Comparison of ENCODE assay signal across 9 cellular contexts in genomic region chr3:196316781-196317398, GRCh38. TPM values are rescaled to one million over a fixed set of nuclear protein-coding genes. Genes with fewer than 3 reads are reported as not detected.
DNase-seq lines count a peak whose midpoint lies in the region; ATAC-seq and TF ChIP-seq lines count a peak whose summit lies in the region.
"Not testable (repeated sequence)": the region's sequence is repeated elsewhere in the genome, so short reads cannot be mapped to it uniquely, and the experiment has no call there.
"Had no signal": no experiment of that assay in that cellular context is flagged by ENCODE, and none has a peak within 500 bp of the region (broad histone marks: within the 10 kb centered on the region; RNA-seq: fewer than 3 reads in every experiment).

No MANE protein-coding gene starts in this region.

- not testable (repeated sequence) for H4K8ac ChIP-seq in neuronal stem cell (ENCODE audit: low read depth, low read length)

- H3K36me3 Mint-ChIP-seq in Caco-2 (ENCODE audit: insufficient read depth, unreplicated experiment); activated B cell treated with CpG ODN at 0.5 μM for 24 hours (ENCODE audit: low read depth): not testable (repeated sequence)

- not testable (repeated sequence) for H3K18ac ChIP-seq in neuronal stem cell (ENCODE audit: low read length)

- BruUV-seq in Caco-2 (replicated peaks; lab: Mats Ljungman, UMichigan) = not testable (repeated sequence)

- not testable (repeated sequence) for H3K36me3 ChIP-seq in Caco-2 (ENCODE audit: control insufficient read depth, insufficient read depth, low read length); kidney epithelial cell (ENCODE audit: control insufficient read depth, insufficient read depth, low read length)
- peaks cover 16% of the 10 kb centered on the region for H3K36me3 ChIP-seq in KOPT-K1 (ENCODE audit: insufficient read depth, low read length)
- H3K36me3 ChIP-seq in neuronal stem cell (replicated peaks in 1 of 2; ENCODE audit: control insufficient read depth in 2 of 2, insufficient read depth in 2 of 2, low read length in 2 of 2) = peaks cover 5 to 30% of the 10 kb centered on the region in 2 donors

- intact Hi-C loops in Caco-2 (cut with micrococcal nuclease; ENCODE audit: unreplicated experiment) = not testable (repeated sequence)
- intact Hi-C loops in activated B cell treated with CpG ODN at 0.5 μM for 24 hours (cut with micrococcal nuclease) = loop anchor here (1.0 kb wide), 1 partner anchor 25 kb away; no protein-coding TSS in a partner anchor

- ATAC-seq in activated B cell treated with CpG ODN at 0.5 μM for 24 hours (ENCODE audit: low read depth) = not testable (repeated sequence)

- not testable (repeated sequence) for H2BK120ac ChIP-seq in neuronal stem cell (ENCODE audit: low read depth, low read length)

- H3K4me2 ChIP-seq in neuronal stem cell (ENCODE audit: insufficient read depth, low read length, poor library complexity, severe bottlenecking) = not testable (repeated sequence)

- H3K27ac ChIP-seq in KOPT-K1 (ENCODE audit: low read depth, low read length, poor library complexity, severe bottlenecking) = peak overlapping the region; percentile 85
- H3K27ac ChIP-seq in neuronal stem cell (replicated peaks; ENCODE audit: low read length) = not testable (repeated sequence)

- not testable (repeated sequence) for DNase-seq in Caco-2; activated B cell treated with CpG ODN at 0.5 μM for 24 hours; kidney epithelial cell (ENCODE audit: low read depth); neuronal stem cell (ENCODE audit: low spot score)
- DNase-seq in amniotic epithelial cell (ENCODE audit: low read depth) (peak; percentile 40), epithelial cell of esophagus (ENCODE audit: low read depth) (peak; percentile 31)

- H2AFZ ChIP-seq in neuronal stem cell (ENCODE audit: low read length) = not testable (repeated sequence)

- H2AK5ac ChIP-seq in neuronal stem cell (ENCODE audit: low read depth, low read length) = not testable (repeated sequence)

- H3K4me3 ChIP-seq in Caco-2 (ENCODE audit: low read depth, low read length) (0 out of 2 replicates have a peak overlapping the region, but pooled peaks have one; percentile 4), epithelial cell of esophagus (ENCODE audit: low read length) (peak overlapping the region; percentile 18), kidney epithelial cell (ENCODE audit: low read depth, low read length) (peak overlapping the region; percentile 18), neuronal stem cell (ENCODE audit: low read length in 2 of 2) (peak overlapping the region in 1 of 2 donors; percentile 33)

- H3K27me3 ChIP-seq in Caco-2 (replicated peaks; ENCODE audit: control insufficient read depth, insufficient read depth, low read length); kidney epithelial cell (ENCODE audit: control insufficient read depth, insufficient read depth, low read length); neuronal stem cell (ENCODE audit: control insufficient read depth in 3 of 3, insufficient read depth in 3 of 3, low read depth in 1 of 3, low read length in 3 of 3): not testable (repeated sequence)

- H3K9ac ChIP-seq in neuronal stem cell (ENCODE audit: low read depth, low read length, poor library complexity) = peak overlapping the region; percentile 44

- H3K27me3 Mint-ChIP-seq in Caco-2 (ENCODE audit: insufficient read depth, unreplicated experiment); activated B cell treated with CpG ODN at 0.5 μM for 24 hours: not testable (repeated sequence)

- H4K91ac ChIP-seq in neuronal stem cell (ENCODE audit: low read depth, low read length, poor library complexity) = not testable (repeated sequence)

- H3K4me1 Mint-ChIP-seq in Caco-2 (ENCODE audit: low read depth, unreplicated experiment); activated B cell treated with CpG ODN at 0.5 μM for 24 hours: not testable (repeated sequence)

- H3K27ac Mint-ChIP-seq in Caco-2 (ENCODE audit: unreplicated experiment) = peak overlapping the region; percentile 95
- H3K27ac Mint-ChIP-seq in activated B cell treated with CpG ODN at 0.5 μM for 24 hours = peak overlapping the region; percentile 74

- H3K4me1 ChIP-seq in Caco-2; neuronal stem cell (ENCODE audit: control insufficient read depth in 2 of 2, insufficient read depth in 1 of 2, low read depth in 1 of 2, low read length in 2 of 2): not testable (repeated sequence)

- not testable (repeated sequence) for H2BK15ac ChIP-seq in neuronal stem cell (ENCODE audit: low read length)

- not testable (repeated sequence) for H3K23ac ChIP-seq in neuronal stem cell (ENCODE audit: low read depth, low read length, poor library complexity)

- H2BK12ac ChIP-seq in neuronal stem cell (ENCODE audit: low read length) = not testable (repeated sequence)

- not testable (repeated sequence) for H3K79me1 ChIP-seq in neuronal stem cell (ENCODE audit: low read depth, low read length)

- H3K4ac ChIP-seq in neuronal stem cell (ENCODE audit: low read length) = not testable (repeated sequence)

- not testable (repeated sequence) for H2BK5ac ChIP-seq in neuronal stem cell (ENCODE audit: low read length)

- WGBS in neuronal stem cell (ENCODE audit: extremely low coverage in 2 of 2, insufficient read length in 2 of 2, insufficient replicate concordance in 1 of 2), 2 donors = no CpG with 5 or more reads among the region's 5 CpGs

- H3K9me3 Mint-ChIP-seq in Caco-2 (ENCODE audit: unreplicated experiment); activated B cell treated with CpG ODN at 0.5 μM for 24 hours: not testable (repeated sequence)

- H3K4me3 Mint-ChIP-seq in Caco-2 (ENCODE audit: unreplicated experiment) = peak overlapping the region; percentile 85
- peak overlapping the region; percentile 50 for H3K4me3 Mint-ChIP-seq in activated B cell treated with CpG ODN at 0.5 μM for 24 hours

- H3K9me3 ChIP-seq in Caco-2; KOPT-K1 (ENCODE audit: insufficient read depth, low read length, poor library complexity, severe bottlenecking); neuronal stem cell (replicated peaks in 1 of 2; ENCODE audit: control insufficient read depth in 2 of 2, insufficient read depth in 1 of 2, low read depth in 1 of 2, low read length in 2 of 2): not testable (repeated sequence)

- POLR2A ChIA-PET in Caco-2 (lab: Charles Lee) = not testable (repeated sequence)
- POLR2A ChIA-PET in activated B cell treated with CpG ODN at 0.5 μM for 24 hours (lab: Charles Lee) = interaction anchor here (1.1 to 2.1 kb wide), 5 partner anchors 24 to 63 kb away, joined by 3 to 16 read pairs (median 5); no protein-coding TSS in a partner anchor

- TF ChIP-seq CTCF in Caco-2 (IDR thresholded peaks at IDR 0.05; ENCODE audit: insufficient read depth in 1 of 2, low read depth in 1 of 2, low read length in 1 of 2, severe bottlenecking in 1 of 2, unreplicated experiment in 1 of 2); activated B cell treated with CpG ODN at 0.5 μM for 24 hours (IDR thresholded peaks at IDR 0.05); epithelial cell of esophagus (IDR thresholded peaks at IDR 0.05; ENCODE audit: insufficient read depth, low read depth, low read length, missing control alignments); kidney epithelial cell (IDR thresholded peaks at IDR 0.05; ENCODE audit: insufficient read depth, low read length, poor library complexity, severe bottlenecking): not testable (repeated sequence)

- not testable (repeated sequence) for H3K14ac ChIP-seq in neuronal stem cell (ENCODE audit: low read length)

- CTCF ChIA-PET in Caco-2 (lab: Charles Lee) = not testable (repeated sequence)
- CTCF ChIA-PET in activated B cell treated with CpG ODN at 0.5 μM for 24 hours (lab: Charles Lee) = interaction anchor here (0.7 kb wide), 1 partner anchor 47 kb away, joined by 3 read pairs; no protein-coding TSS in a partner anchor

RNA-seq across cellular contexts. Expression of gene DYNLT2B, which starts 1.1 kb away (rescaled TPM):
- 10.8 and 12.1 TPM in 2 replicates for total RNA-seq in Caco-2 (2022)
- total RNA-seq in activated B cell treated with CpG ODN at 0.5 μM for 24 hours = 5.1 and 5.2 TPM in 2 replicates
- 15.7 and 28.2 TPM in 2 replicates for total RNA-seq in kidney epithelial cell
- 94.4 TPM for polyA plus RNA-seq in neuronal stem cell (2013, experiment 1 of 2)
- 92.9 TPM for polyA plus RNA-seq in neuronal stem cell (2013, experiment 2 of 2)

RNA-seq across cellular contexts. Expression of gene TM4SF19, which starts 21.3 kb away (rescaled TPM):
- total RNA-seq in Caco-2 (2022) (not detected in 2 replicates), activated B cell treated with CpG ODN at 0.5 μM for 24 hours (not detected in 2 replicates), kidney epithelial cell (3.5 and 7.8 TPM in 2 replicates)
- not detected for polyA plus RNA-seq in neuronal stem cell (2013, experiment 1 of 2)
- polyA plus RNA-seq in neuronal stem cell (2013, experiment 2 of 2) = not detected
- total RNA-seq: pulmonary artery endothelial cell, uterus had no signal

RNA-seq across cellular contexts. Expression of gene PCYT1A, which starts 29.4 kb away (rescaled TPM):
- 52.2 and 54.6 TPM in 2 replicates for total RNA-seq in Caco-2 (2022)
- 54.6 and 58.8 TPM in 2 replicates for total RNA-seq in activated B cell treated with CpG ODN at 0.5 μM for 24 hours
- total RNA-seq in kidney epithelial cell = 58.3 and 62.7 TPM in 2 replicates
- polyA plus RNA-seq in neuronal stem cell (2013, experiment 1 of 2) = 9.4 TPM
- polyA plus RNA-seq in neuronal stem cell (2013, experiment 2 of 2) = 10.5 TPM
